ENCODE assay signal across 8 cellular contexts in genomic region chr2:128027278-128027800, GRCh38. TPM values are rescaled to one million over a fixed set of nuclear protein-coding genes. Genes with fewer than 3 reads are reported as not detected.
A peak's percentile ranks its signal among the peaks of the same experiment; 100 is the strongest.
DNase-seq lines count a peak whose midpoint lies in the region; ATAC-seq and TF ChIP-seq lines count a peak whose summit lies in the region.

No MANE protein-coding gene starts in this region.

- no peaks in the 10 kb centered on the region; the same call in none of the 2 replicates for H3K36me3 ChIP-seq in H7 (replicated peaks; ENCODE audit: control insufficient read depth, insufficient read depth, low read length)

- peaks cover 13 to 27% of the 10 kb centered on the region in 2 donors for H3K4me1 Mint-ChIP-seq in natural killer cell treated with Interleukin-12 subunit alpha and Interleukin-12 subunit beta and Interleukin-15 and Interleukin-18, amount 100 ng/mL, for 72 hours (ENCODE audit: low read depth in 2 of 2)

- no peaks in the 10 kb centered on the region for H3K9me3 Mint-ChIP-seq in natural killer cell treated with Interleukin-12 subunit alpha and Interleukin-12 subunit beta and Interleukin-15 and Interleukin-18, amount 100 ng/mL, for 72 hours

- H3K27me3 Mint-ChIP-seq in natural killer cell treated with Interleukin-12 subunit alpha and Interleukin-12 subunit beta and Interleukin-15 and Interleukin-18, amount 100 ng/mL, for 72 hours = peaks cover 6 to 7% of the 10 kb centered on the region in 2 donors

- peak overlapping the region; percentile 95 for H3K4me3 Mint-ChIP-seq in natural killer cell treated with Interleukin-12 subunit alpha and Interleukin-12 subunit beta and Interleukin-15 and Interleukin-18, amount 100 ng/mL, for 72 hours

- peak overlapping the region; percentile 94 for H3K4me3 ChIP-seq in H7 (ENCODE audit: insufficient read depth, low read depth, low read length)
- H3K4me3 ChIP-seq in fibroblast of the aortic adventitia (ENCODE audit: low read depth, low read length) = peak overlapping the region; percentile 89

- ATAC-seq in natural killer cell treated with Interleukin-12 subunit alpha and Interleukin-12 subunit beta and Interleukin-15 and Interleukin-18, amount 100 ng/mL, for 72 hours = peak; percentile 93 to 94

- peak; percentile 100 for DNase-seq in Daoy (ENCODE audit: low read depth)
- DNase-seq in H7 = peak; percentile 99
- peak; percentile 97 for DNase-seq in LoVo (ENCODE audit: low spot score)
- DNase-seq in RPMI8226 = peak; percentile 99
- DNase-seq in activated T-helper 9 cell treated with anti-CD3 and anti-CD28 coated beads, Interleukin-2, amount 50 U/mL, for 16 hours (ENCODE audit: low read depth) = peak; percentile 99
- peak; percentile 98 for DNase-seq in fibroblast of the aortic adventitia (ENCODE audit: low read depth)
- DNase-seq in natural killer cell treated with Interleukin-12 subunit alpha and Interleukin-12 subunit beta and Interleukin-15 and Interleukin-18, amount 100 ng/mL, for 72 hours (ENCODE audit: low spot score) = peak; percentile 99
- peak; percentile 96 to 99 (median 98) for DNase-seq in stimulated activated naive CD4-positive, alpha-beta T cell (lab: John Stamatoyannopoulos, UW)

- TF ChIP-seq CTCF in fibroblast of the aortic adventitia (IDR thresholded peaks at IDR 0.05; ENCODE audit: insufficient read depth, low read length) = no peak

- H3K36me3 Mint-ChIP-seq in natural killer cell treated with Interleukin-12 subunit alpha and Interleukin-12 subunit beta and Interleukin-15 and Interleukin-18, amount 100 ng/mL, for 72 hours = no peaks in the 10 kb centered on the region

- peak overlapping the region; percentile 76 to 84 for H3K27ac Mint-ChIP-seq in natural killer cell treated with Interleukin-12 subunit alpha and Interleukin-12 subunit beta and Interleukin-15 and Interleukin-18, amount 100 ng/mL, for 72 hours

- H3K27me3 ChIP-seq in H7 (ENCODE audit: control insufficient read depth, insufficient read depth, low read length) = peaks cover 10% of the 10 kb centered on the region; the same call in 1 of the 2 replicates

RNA-seq across cellular contexts. Expression of gene SAP130, which starts 0.5 kb away (rescaled TPM):
- total RNA-seq in Daoy (2014; rRNA removed; shearing (Covaris generic)) = 6.9 TPM in 2 replicates
- 23.0 and 23.3 TPM in 2 replicates for total RNA-seq in H7 (2014; rRNA removed; shearing (Covaris generic))
- 3.5 and 15.2 TPM in 2 replicates for total RNA-seq in fibroblast of the aortic adventitia (ENCODE audit: low replicate concordance)
- 10 to 100 TPM; 31.2 to 35.3 TPM for total RNA-seq in natural killer cell treated with Interleukin-12 subunit alpha and Interleukin-12 subunit beta and Interleukin-15 and Interleukin-18, amount 100 ng/mL, for 72 hours

Comparison
In these comparisons a context has a peak if more than half of its experiments do, and no peak if none do; other contexts are left out.
1. Peak in every context shown above with its lines: DNase-seq, ATAC-seq and H3K4me3 ChIP-seq.